ENCODE assay signal across 24 cellular contexts in genomic region chr17:44875761-44876160, GRCh38. TPM values are rescaled to one million over a fixed set of nuclear protein-coding genes. Genes with fewer than 3 reads are reported as not detected.
"Had no signal": no experiment of that assay in that cellular context is flagged by ENCODE, and none has a peak within 500 bp of the region (broad histone marks: within the 10 kb centered on the region; RNA-seq: fewer than 3 reads in every experiment).

No MANE protein-coding gene starts in this region.

- H3K9me3 Mint-ChIP-seq: IgD-negative memory B cell had no signal

- H3K9me3 ChIP-seq: Peyer's patch, SJCRH30 had no signal

- H3K27ac Mint-ChIP-seq: IgD-negative memory B cell had no signal

- H3K27me3 Mint-ChIP-seq: IgD-negative memory B cell had no signal

- H3K4me3 ChIP-seq: K562, PC-9, Peyer's patch, SJCRH30 had no signal

- DNase-seq: Kasumi-1, MM.1S, NCI-H1092 treated with DMSO at 0.1 percent for 48 hours, NCI-H1436, NCI-H1694, NCI-H187 treated with DMSO at 0.1 percent for 48 hours, NCI-H2029 treated with DMSO at 0.1 percent for 48 hours, NCI-H2171 treated with DMSO at 0.1 percent for 48 hours, NCI-H345, NCI-H446 treated with DMSO at 0.1 percent for 48 hours, NCI-H510A treated with DMSO at 0.1 percent for 48 hours, NCI-H526, PC-9, Peyer's patch, SHP77 treated with DMSO at 0.1 percent for 48 hours, SJCRH30, T-helper 1 cell had no signal

- H3K27me3 ChIP-seq: Peyer's patch, SJCRH30 had no signal

- H3K27ac ChIP-seq: KMS-11, PC-9, Peyer's patch, SJCRH30 had no signal

- H3K4me3 Mint-ChIP-seq: IgD-negative memory B cell had no signal

- H3K4me1 Mint-ChIP-seq: IgD-negative memory B cell had no signal

RNA-seq across cellular contexts. Expression of gene HIGD1B, which starts 28.1 kb away (rescaled TPM):
- total RNA-seq: HT1080, K562, M059J, OCI-LY7, PC-9, Peyer's patch, RPMI7951, SJCRH30 had no signal

RNA-seq across cellular contexts. Expression of gene GFAP, which starts 39.5 kb away (rescaled TPM):
- total RNA-seq: M059J, OCI-LY7, PC-9, Peyer's patch, RPMI7951 had no signal
